Comparison of ENCODE assay signal across 8 cellular contexts in the genomic region with DNA sequence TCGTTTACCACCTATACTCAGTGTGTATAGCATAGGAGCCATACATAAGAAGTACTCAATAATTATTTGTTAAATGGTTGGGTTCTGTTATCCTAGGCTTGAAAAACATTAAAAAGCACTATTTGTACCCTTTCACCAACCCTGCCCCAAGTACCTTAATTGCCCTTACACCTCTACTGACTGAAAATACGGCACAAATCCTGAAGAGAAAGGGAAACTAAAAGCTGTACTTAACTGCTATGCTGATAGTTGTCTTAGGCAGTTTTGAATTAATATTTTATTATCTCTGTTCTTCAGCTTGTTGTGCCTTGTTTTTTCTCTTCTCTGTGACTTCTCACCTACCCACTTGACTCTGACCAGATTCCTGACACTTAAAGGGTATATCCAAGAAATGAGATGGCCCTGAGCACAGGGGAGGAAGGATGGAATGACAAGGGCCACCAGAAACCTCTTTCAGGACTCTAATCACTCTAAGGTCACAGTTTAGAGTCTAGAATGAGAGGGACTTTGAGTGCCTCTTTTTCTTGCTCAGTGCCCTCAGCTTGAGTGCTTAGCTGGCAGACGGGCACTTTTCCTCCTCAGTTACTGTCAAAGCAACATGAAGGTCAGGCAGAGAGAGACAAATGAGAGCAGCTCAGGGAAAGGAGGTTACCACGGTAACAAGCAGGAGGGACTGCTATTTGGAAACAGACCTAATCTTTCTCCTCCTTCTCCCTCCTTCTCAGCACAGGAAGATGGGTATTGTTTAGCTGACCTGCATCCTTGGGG.
A peak's percentile ranks its signal among the peaks of the same experiment; 100 is the strongest.
DNase-seq lines count a peak whose midpoint lies in the region; ATAC-seq, FAIRE-seq and TF ChIP-seq lines count a peak whose summit lies in the region.

No MANE protein-coding gene starts in this region.

- H3K9me3 ChIP-seq in pancreas (no peaks in the 10 kb centered on the region), gastroesophageal sphincter (no peaks in the 10 kb centered on the region)

- H3K36me3 ChIP-seq in pancreas (no peaks in the 10 kb centered on the region), gastroesophageal sphincter (no peaks in the 10 kb centered on the region)

- ATAC-seq in GM18861 (IDR thresholded peaks at IDR 0.05; ENCODE audit: unreplicated experiment): peak; percentile 44
- peak; percentile 96 for ATAC-seq in WTC11
- ATAC-seq in pancreas: peak; percentile 76 to 88 (median 82)
- ATAC-seq in gastroesophageal sphincter: no peak

- no peak for TF ChIP-seq POLR2A in gastroesophageal sphincter (IDR thresholded peaks at IDR 0.05)

- H3K27ac ChIP-seq in pancreas (peak overlapping the region in 1 of 4 donors; percentile 60), gastroesophageal sphincter (peak overlapping the region in 2 of 4 donors; percentile 4 to 18)

- H3K4me1 Mint-ChIP-seq in WTC11: peaks cover 37% of the 10 kb centered on the region

- POLR2A ChIA-PET in WTC11 (lab: Charles Lee): no interaction called here

- H3K27me3 Mint-ChIP-seq in WTC11 (ENCODE audit: low read depth): no peaks in the 10 kb centered on the region

- H3K36me3 Mint-ChIP-seq in WTC11: no peaks in the 10 kb centered on the region

- TF ChIP-seq EP300 in gastroesophageal sphincter (IDR thresholded peaks at IDR 0.05): no peak

- H3K4me3 Mint-ChIP-seq in WTC11: no peak overlapping the region

- WGBS in pancreas, 2 donors: 44 to 45% methylated on average over 4 of the region's 4 CpGs
- 28 to 38% methylated on average over 4 of the region's 4 CpGs for WGBS in gastroesophageal sphincter (ENCODE audit: low coverage in 1 of 2), 2 donors

- peak overlapping the region; percentile 68 for H3K27ac Mint-ChIP-seq in WTC11

- CTCF ChIA-PET in WTC11 (lab: Charles Lee): interaction anchor here (0.5 to 1.2 kb wide), 6 partner anchors 8 to 137 kb away, joined by 3 to 5 read pairs (median 3); no protein-coding TSS in a partner anchor

- intact Hi-C loops in pancreas (cut with DNase I): no loop called here
- intact Hi-C loops in posterior vena cava (cut with DNase I): no loop called here

- H3K4me1 ChIP-seq in pancreas: peaks cover 0 to 11% (median 4%) of the 10 kb centered on the region in 3 donors
- peaks cover 8 to 35% (median 11%) of the 10 kb centered on the region in 3 donors for H3K4me1 ChIP-seq in gastroesophageal sphincter

- FAIRE-seq in pancreas (lab: Jason Lieb, UNC): no peak

- H3K9me3 Mint-ChIP-seq in WTC11: no peaks in the 10 kb centered on the region

- no peak for TF ChIP-seq CTCF in WTC11 (IDR thresholded peaks at IDR 0.05)
- TF ChIP-seq CTCF in pancreas (IDR thresholded peaks at IDR 0.05): no peak
- no peak for TF ChIP-seq CTCF in gastroesophageal sphincter (IDR thresholded peaks at IDR 0.05)

- no peak overlapping the region for H3K4me3 ChIP-seq in pancreas
- H3K4me3 ChIP-seq in gastroesophageal sphincter: no peak overlapping the region

- H3K27me3 ChIP-seq in pancreas: no peaks in the 10 kb centered on the region
- no peaks in the 10 kb centered on the region for H3K27me3 ChIP-seq in gastroesophageal sphincter

- DNase-seq in AG08395 (ENCODE audit: low spot score): peak; percentile 40
- peak; percentile 53 for DNase-seq in NCI-H146 (lab: John Stamatoyannopoulos, UW)
- DNase-seq in WTC11 (ENCODE audit: low spot score): no peak
- DNase-seq in glomerular visceral epithelial cell (ENCODE audit: extremely low spot score): peak; percentile 47
- DNase-seq in pancreas: peak in 2 of 6 donors; percentile 12 to 20
- no peak for DNase-seq in posterior vena cava (ENCODE audit: low spot score)

TF ChIP-seq in WTC11, 78 proteins besides CTCF, POLR2A, EP300 and RAD21 (continues in another document):
- TF ChIP-seq, protein P1, sequence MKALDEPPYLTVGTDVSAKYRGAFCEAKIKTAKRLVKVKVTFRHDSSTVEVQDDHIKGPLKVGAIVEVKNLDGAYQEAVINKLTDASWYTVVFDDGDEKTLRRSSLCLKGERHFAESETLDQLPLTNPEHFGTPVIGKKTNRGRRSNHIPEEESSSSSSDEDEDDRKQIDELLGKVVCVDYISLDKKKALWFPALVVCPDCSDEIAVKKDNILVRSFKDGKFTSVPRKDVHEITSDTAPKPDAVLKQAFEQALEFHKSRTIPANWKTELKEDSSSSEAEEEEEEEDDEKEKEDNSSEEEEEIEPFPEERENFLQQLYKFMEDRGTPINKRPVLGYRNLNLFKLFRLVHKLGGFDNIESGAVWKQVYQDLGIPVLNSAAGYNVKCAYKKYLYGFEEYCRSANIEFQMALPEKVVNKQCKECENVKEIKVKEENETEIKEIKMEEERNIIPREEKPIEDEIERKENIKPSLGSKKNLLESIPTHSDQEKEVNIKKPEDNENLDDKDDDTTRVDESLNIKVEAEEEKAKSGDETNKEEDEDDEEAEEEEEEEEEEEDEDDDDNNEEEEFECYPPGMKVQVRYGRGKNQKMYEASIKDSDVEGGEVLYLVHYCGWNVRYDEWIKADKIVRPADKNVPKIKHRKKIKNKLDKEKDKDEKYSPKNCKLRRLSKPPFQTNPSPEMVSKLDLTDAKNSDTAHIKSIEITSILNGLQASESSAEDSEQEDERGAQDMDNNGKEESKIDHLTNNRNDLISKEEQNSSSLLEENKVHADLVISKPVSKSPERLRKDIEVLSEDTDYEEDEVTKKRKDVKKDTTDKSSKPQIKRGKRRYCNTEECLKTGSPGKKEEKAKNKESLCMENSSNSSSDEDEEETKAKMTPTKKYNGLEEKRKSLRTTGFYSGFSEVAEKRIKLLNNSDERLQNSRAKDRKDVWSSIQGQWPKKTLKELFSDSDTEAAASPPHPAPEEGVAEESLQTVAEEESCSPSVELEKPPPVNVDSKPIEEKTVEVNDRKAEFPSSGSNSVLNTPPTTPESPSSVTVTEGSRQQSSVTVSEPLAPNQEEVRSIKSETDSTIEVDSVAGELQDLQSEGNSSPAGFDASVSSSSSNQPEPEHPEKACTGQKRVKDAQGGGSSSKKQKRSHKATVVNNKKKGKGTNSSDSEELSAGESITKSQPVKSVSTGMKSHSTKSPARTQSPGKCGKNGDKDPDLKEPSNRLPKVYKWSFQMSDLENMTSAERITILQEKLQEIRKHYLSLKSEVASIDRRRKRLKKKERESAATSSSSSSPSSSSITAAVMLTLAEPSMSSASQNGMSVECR (CRISPR knock-in tag; IDR thresholded peaks at IDR 0.05; ENCODE audit: borderline replicate concordance): no peak
- TF ChIP-seq ESRRA (CRISPR knock-in tag; IDR thresholded peaks at IDR 0.05; ENCODE audit: borderline replicate concordance) (no peak), TP53 (CRISPR knock-in tag; IDR thresholded peaks at IDR 0.05) (no peak), NR1H2 (CRISPR knock-in tag; IDR thresholded peaks at IDR 0.05) (no peak), ZNF317 (CRISPR knock-in tag; IDR thresholded peaks at IDR 0.05; ENCODE audit: borderline replicate concordance, low read depth) (no peak), NFATC4 (CRISPR knock-in tag; IDR thresholded peaks at IDR 0.05) (no peak)
- TF ChIP-seq, protein P2, sequence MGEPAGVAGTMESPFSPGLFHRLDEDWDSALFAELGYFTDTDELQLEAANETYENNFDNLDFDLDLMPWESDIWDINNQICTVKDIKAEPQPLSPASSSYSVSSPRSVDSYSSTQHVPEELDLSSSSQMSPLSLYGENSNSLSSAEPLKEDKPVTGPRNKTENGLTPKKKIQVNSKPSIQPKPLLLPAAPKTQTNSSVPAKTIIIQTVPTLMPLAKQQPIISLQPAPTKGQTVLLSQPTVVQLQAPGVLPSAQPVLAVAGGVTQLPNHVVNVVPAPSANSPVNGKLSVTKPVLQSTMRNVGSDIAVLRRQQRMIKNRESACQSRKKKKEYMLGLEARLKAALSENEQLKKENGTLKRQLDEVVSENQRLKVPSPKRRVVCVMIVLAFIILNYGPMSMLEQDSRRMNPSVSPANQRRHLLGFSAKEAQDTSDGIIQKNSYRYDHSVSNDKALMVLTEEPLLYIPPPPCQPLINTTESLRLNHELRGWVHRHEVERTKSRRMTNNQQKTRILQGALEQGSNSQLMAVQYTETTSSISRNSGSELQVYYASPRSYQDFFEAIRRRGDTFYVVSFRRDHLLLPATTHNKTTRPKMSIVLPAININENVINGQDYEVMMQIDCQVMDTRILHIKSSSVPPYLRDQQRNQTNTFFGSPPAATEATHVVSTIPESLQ (CRISPR knock-in tag; IDR thresholded peaks at IDR 0.05): no peak
- TF ChIP-seq, protein P3, sequence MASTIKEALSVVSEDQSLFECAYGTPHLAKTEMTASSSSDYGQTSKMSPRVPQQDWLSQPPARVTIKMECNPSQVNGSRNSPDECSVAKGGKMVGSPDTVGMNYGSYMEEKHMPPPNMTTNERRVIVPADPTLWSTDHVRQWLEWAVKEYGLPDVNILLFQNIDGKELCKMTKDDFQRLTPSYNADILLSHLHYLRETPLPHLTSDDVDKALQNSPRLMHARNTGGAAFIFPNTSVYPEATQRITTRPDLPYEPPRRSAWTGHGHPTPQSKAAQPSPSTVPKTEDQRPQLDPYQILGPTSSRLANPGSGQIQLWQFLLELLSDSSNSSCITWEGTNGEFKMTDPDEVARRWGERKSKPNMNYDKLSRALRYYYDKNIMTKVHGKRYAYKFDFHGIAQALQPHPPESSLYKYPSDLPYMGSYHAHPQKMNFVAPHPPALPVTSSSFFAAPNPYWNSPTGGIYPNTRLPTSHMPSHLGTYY (CRISPR knock-in tag; IDR thresholded peaks at IDR 0.05): no peak
- TF ChIP-seq, protein P4, sequence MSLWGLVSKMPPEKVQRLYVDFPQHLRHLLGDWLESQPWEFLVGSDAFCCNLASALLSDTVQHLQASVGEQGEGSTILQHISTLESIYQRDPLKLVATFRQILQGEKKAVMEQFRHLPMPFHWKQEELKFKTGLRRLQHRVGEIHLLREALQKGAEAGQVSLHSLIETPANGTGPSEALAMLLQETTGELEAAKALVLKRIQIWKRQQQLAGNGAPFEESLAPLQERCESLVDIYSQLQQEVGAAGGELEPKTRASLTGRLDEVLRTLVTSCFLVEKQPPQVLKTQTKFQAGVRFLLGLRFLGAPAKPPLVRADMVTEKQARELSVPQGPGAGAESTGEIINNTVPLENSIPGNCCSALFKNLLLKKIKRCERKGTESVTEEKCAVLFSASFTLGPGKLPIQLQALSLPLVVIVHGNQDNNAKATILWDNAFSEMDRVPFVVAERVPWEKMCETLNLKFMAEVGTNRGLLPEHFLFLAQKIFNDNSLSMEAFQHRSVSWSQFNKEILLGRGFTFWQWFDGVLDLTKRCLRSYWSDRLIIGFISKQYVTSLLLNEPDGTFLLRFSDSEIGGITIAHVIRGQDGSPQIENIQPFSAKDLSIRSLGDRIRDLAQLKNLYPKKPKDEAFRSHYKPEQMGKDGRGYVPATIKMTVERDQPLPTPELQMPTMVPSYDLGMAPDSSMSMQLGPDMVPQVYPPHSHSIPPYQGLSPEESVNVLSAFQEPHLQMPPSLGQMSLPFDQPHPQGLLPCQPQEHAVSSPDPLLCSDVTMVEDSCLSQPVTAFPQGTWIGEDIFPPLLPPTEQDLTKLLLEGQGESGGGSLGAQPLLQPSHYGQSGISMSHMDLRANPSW (CRISPR knock-in tag; conservative IDR thresholded peaks at IDR 0.05; ENCODE audit: low read depth): no peak

Comparison
In these comparisons a context has a peak if more than half of its experiments do, and no peak if none do; other contexts are left out.
1. DNase-seq: peak in AG08395 (single experiment), NCI-H146 (single experiment) and glomerular visceral epithelial cell (single experiment); none in WTC11 (single experiment) and posterior vena cava (single experiment).